Comparison of ENCODE assay signal across 13 cellular contexts in the genomic region with DNA sequence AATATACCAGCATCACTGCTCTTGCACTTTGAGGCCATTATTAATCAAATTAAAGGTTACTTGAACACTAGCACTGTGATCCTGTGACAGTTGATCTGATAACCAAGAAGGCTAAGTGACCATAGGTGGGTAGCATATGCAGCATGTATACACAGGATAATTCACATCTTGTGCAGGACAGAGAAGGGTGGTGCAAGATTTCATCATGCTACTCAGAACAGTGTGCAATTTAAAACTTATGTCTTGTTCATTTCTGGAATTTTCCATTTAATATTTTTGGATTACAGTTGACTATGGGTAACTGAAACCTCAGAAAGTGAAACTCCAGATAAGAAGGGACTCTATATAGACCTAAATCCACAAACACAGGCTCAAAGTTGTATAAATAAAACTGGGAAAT.
A peak's percentile ranks its signal among the peaks of the same experiment; 100 is the strongest.
DNase-seq lines count a peak whose midpoint lies in the region; ATAC-seq and TF ChIP-seq lines count a peak whose summit lies in the region.
"Had no signal": no experiment of that assay in that cellular context is flagged by ENCODE, and none has a peak within 500 bp of the region (broad histone marks: within the 10 kb centered on the region; RNA-seq: fewer than 3 reads in every experiment).

No MANE protein-coding gene starts in this region.

- no peaks in the 10 kb centered on the region for H3F3A ChIP-seq in GM23248 (ENCODE audit: insufficient read depth)

- no peak overlapping the region for H3K4me2 ChIP-seq in GM23248 (ENCODE audit: unreplicated experiment)
- H3K4me2 ChIP-seq: BLaER1 treated with 17β-estradiol and CSF1 and Interleukin-3, amounts not matched to agents 10 nM and 100 nM had no signal

- in situ Hi-C loops in GM23248 (cut with MboI) (no loop called here), Panc1 (cut with HindIII; ENCODE audit: low pct_unique_long_range_greater_than_20kb, low sequenced_read_pairs) (no loop called here)

- POLR2A ChIA-PET in Panc1 (lab: Charles Lee), result no interaction called here

- 0 out of 2 replicates have a peak, but pooled peaks cover 6% of the 10 kb centered on the region for H3K27me3 ChIP-seq in GM23248 (replicated peaks; ENCODE audit: insufficient read depth)
- no peaks in the 10 kb centered on the region for H3K27me3 ChIP-seq in Panc1 (ENCODE audit: control insufficient read depth, insufficient read depth, low read length)
- H3K27me3 ChIP-seq in right lobe of liver, result no peaks in the 10 kb centered on the region
- H3K27me3 ChIP-seq: BLaER1 treated with 17β-estradiol and CSF1 and Interleukin-3, amounts not matched to agents 10 nM and 100 nM had no signal

- no peaks in the 10 kb centered on the region for H3K36me3 ChIP-seq in GM23248 (ENCODE audit: low read depth)
- H3K36me3 ChIP-seq in Panc1 (ENCODE audit: control insufficient read depth, insufficient read depth, low read length), result no peaks in the 10 kb centered on the region
- no peaks in the 10 kb centered on the region for H3K36me3 ChIP-seq in right lobe of liver
- H3K36me3 ChIP-seq: BLaER1 treated with 17β-estradiol and CSF1 and Interleukin-3, amounts not matched to agents 10 nM and 100 nM had no signal

- H3K9ac ChIP-seq in GM23248, result no peak overlapping the region
- H3K9ac ChIP-seq: BLaER1 treated with 17β-estradiol and CSF1 and Interleukin-3, amounts not matched to agents 10 nM and 100 nM had no signal

- H3K27ac ChIP-seq in GM23248 (no peak overlapping the region), Panc1 (ENCODE audit: low read length) (peak overlapping the region; percentile 34; the same call in 1 of the 2 replicates), right lobe of liver (peak overlapping the region in 2 of 3 donors; percentile 30 to 47)
- H3K27ac ChIP-seq: BLaER1 treated with 17β-estradiol and CSF1 and Interleukin-3, amounts not matched to agents 10 nM and 100 nM had no signal

- ATAC-seq in Panc1, result no peak
- peak in 2 of 4 donors; percentile 12 to 31 for ATAC-seq in right lobe of liver
- no peak for ATAC-seq in HG02884 (IDR thresholded peaks at IDR 0.05; ENCODE audit: unreplicated experiment)
- ATAC-seq: HCT116 had no signal

- no TSS peak for BruUV-seq in Panc1 (replicated peaks; lab: Mats Ljungman, UMichigan)

- no peaks in the 10 kb centered on the region for H3K79me2 ChIP-seq in GM23248 (ENCODE audit: insufficient read depth)

- DNase-seq in GM23248 (no peak), Panc1 (ENCODE audit: low read depth, low spot score) (no peak), fibroblast of villous mesenchyme (ENCODE audit: low read depth) (peak; percentile 49), right lobe of liver (no peak), NCI-H1694 (lab: John Stamatoyannopoulos, UW) (no peak)
- no peak for DNase-seq in stimulated activated CD4-positive, alpha-beta T cell treated with anti-CD3 and anti-CD28 coated beads, Interleukin-4, amount 100 ng/mL, for 1 hour
- DNase-seq: 8988T; Calu3; CD4-positive, CD25-positive, alpha-beta regulatory T cell; DMS 273 treated with DMSO at 0.1 percent for 48 hours had no signal

- TF ChIP-seq POLR2A in right lobe of liver (IDR thresholded peaks at IDR 0.05), result no peak

- no peaks in the 10 kb centered on the region for H4K20me1 ChIP-seq in GM23248 (ENCODE audit: insufficient read depth)
- H4K20me1 ChIP-seq: BLaER1 treated with 17β-estradiol and CSF1 and Interleukin-3, amounts not matched to agents 10 nM and 100 nM had no signal

- peak overlapping the region; percentile 29; the same call in 1 of the 2 replicates for H2AFZ ChIP-seq in GM23248

- no peaks in the 10 kb centered on the region for H3K9me2 ChIP-seq in GM23248 (ENCODE audit: insufficient read depth)

- no peak overlapping the region for H3K4me3 ChIP-seq in GM23248
- H3K4me3 ChIP-seq in Panc1 (ENCODE audit: low read depth in 2 of 2, low read length in 2 of 2), result no peak overlapping the region
- no peak overlapping the region for H3K4me3 ChIP-seq in fibroblast of villous mesenchyme (ENCODE audit: low read depth, low read length)
- no peak overlapping the region for H3K4me3 ChIP-seq in right lobe of liver
- H3K4me3 ChIP-seq: BLaER1 treated with 17β-estradiol and CSF1 and Interleukin-3, amounts not matched to agents 10 nM and 100 nM had no signal

- TF ChIP-seq CTCF in Panc1 (IDR thresholded peaks at IDR 0.05), result no peak
- TF ChIP-seq CTCF in fibroblast of villous mesenchyme (IDR thresholded peaks at IDR 0.05; ENCODE audit: insufficient read depth, low read depth, low read length), result no peak
- no peak for TF ChIP-seq CTCF in right lobe of liver (IDR thresholded peaks at IDR 0.05)

- H3K4me1 ChIP-seq in GM23248 (ENCODE audit: insufficient read depth), result no peaks in the 10 kb centered on the region
- H3K4me1 ChIP-seq in Panc1 (ENCODE audit: control insufficient read depth, insufficient read depth, low read length), result no peaks in the 10 kb centered on the region
- peaks cover 0 to 15% (median 4%) of the 10 kb centered on the region in 4 donors for H3K4me1 ChIP-seq in right lobe of liver

- intact Hi-C loops in Panc1 (cut with micrococcal nuclease; ENCODE audit: unreplicated experiment) (no loop called here), right lobe of liver (cut with DNase I) (no loop called here)

- CTCF ChIA-PET in Panc1 (lab: Charles Lee), result no interaction called here

- H3K9me3 ChIP-seq in GM23248 (ENCODE audit: low read depth), result no peaks in the 10 kb centered on the region
- H3K9me3 ChIP-seq in Panc1 (ENCODE audit: control insufficient read depth, insufficient read depth, low read depth, low read length), result peaks cover 13% of the 10 kb centered on the region; the same call in 1 of the 2 replicates
- H3K9me3 ChIP-seq in right lobe of liver, result no peaks in the 10 kb centered on the region
